In the genomic region with DNA sequence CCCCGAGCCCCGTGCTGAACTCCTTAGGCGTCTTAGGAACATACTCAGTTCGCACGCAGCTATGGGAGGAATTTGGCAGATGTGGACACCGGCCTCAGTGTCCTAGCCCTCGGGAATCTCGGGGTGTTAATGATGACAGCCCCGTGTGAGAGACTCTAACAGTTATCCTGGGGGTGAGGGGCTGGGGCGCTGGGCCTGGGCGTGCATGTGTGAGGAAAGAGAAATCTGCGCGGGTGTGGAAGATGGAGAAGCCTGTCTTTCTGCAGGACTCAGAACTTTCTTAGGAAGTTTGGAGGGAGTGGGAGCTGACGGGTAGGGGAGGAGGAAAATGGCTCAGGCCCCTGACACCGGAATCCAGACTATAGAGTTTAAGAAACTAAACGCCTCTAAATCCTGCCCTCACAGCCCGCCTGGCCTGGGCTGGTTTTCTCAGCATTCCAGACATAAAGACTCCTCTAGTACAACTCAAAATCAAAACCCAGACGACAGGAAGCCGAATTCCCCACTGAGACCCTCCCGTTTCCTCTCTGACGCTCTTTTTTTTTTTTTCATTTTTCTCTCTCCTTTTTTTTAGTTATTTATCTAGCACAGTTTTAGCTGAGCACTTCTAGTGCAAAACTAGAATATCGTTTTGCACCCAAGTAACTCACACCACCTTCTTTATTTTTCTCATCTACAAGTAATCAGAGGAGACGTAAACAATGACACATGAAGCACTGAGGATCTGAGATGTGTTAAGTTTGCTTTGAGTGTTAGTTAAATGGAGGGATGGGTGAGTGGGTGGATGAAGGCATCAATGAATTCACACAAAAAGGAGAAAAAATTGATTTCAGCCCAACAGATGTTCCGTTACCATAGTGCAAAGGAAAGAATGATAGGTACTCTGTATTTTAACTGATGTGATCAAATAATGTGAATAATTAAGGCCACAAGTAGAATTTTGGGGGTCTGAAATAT, we compare ENCODE assay signal across 9 cellular contexts. TPM values are rescaled to one million over a fixed set of nuclear protein-coding genes. Genes with fewer than 3 reads are reported as not detected.
DNase-seq lines count a peak whose midpoint lies in the region; ATAC-seq and TF ChIP-seq lines count a peak whose summit lies in the region.
"Had no signal": no experiment of that assay in that cellular context is flagged by ENCODE, and none has a peak within 500 bp of the region (broad histone marks: within the 10 kb centered on the region; RNA-seq: fewer than 3 reads in every experiment).

No MANE protein-coding gene starts in this region.

- H3K27ac Mint-ChIP-seq in Calu3 (ENCODE audit: unreplicated experiment) (no peak overlapping the region), osteocyte (ENCODE audit: unreplicated experiment) (peak overlapping the region; percentile 86)

- TF ChIP-seq CTCF in Calu3 (IDR thresholded peaks at IDR 0.05; ENCODE audit: unreplicated experiment), result no peak
- TF ChIP-seq CTCF in osteocyte (IDR thresholded peaks at IDR 0.05), result no peak

- DNase-seq in Calu3 (no peak), HuH-7.5 (ENCODE audit: low spot score) (peak; percentile 36), Right ventricle myocardium inferior (ENCODE audit: missing footprints) (no peak), osteocyte (ENCODE audit: extremely low spot score, unreplicated experiment) (peak; percentile 81), NCI-H1694 treated with DMSO at 0.1 percent for 48 hours (lab: John Stamatoyannopoulos, UW) (no peak), GF-D8 (lab: John Stamatoyannopoulos, UW) (no peak), G401 (ENCODE audit: low spot score) (no peak)

- H3K36me3 Mint-ChIP-seq in Calu3 (ENCODE audit: insufficient read depth, unreplicated experiment) (peaks cover 16% of the 10 kb centered on the region), osteocyte (ENCODE audit: unreplicated experiment) (no peaks in the 10 kb centered on the region)

- peaks cover 8% of the 10 kb centered on the region for H3K4me1 Mint-ChIP-seq in Calu3 (ENCODE audit: low read depth, unreplicated experiment)
- H3K4me1 Mint-ChIP-seq in osteocyte (ENCODE audit: unreplicated experiment), result peaks cover 24% of the 10 kb centered on the region

- in situ Hi-C loops in G401 (cut with HindIII; ENCODE audit: low sequenced_read_pairs), result no loop called here

- ATAC-seq in Right ventricle myocardium inferior (peak; percentile 21), HG02870 (IDR thresholded peaks at IDR 0.05; ENCODE audit: unreplicated experiment) (no peak)

- no TSS peak for BruUV-seq in Calu3 (replicated peaks; lab: Mats Ljungman, UMichigan)

- H3K27me3 Mint-ChIP-seq in Calu3 (ENCODE audit: unreplicated experiment) (peaks cover 14% of the 10 kb centered on the region), osteocyte (ENCODE audit: unreplicated experiment) (peaks cover 2% of the 10 kb centered on the region)

- CTCF ChIA-PET in Calu3 (lab: Charles Lee), result interaction anchor here (0.6 to 1.5 kb wide), 4 partner anchors 17 to 155 kb away, joined by 3 to 13 read pairs (median 3); no protein-coding TSS in a partner anchor

- no peaks in the 10 kb centered on the region for H3K9me3 Mint-ChIP-seq in Calu3 (ENCODE audit: low read depth, unreplicated experiment)
- no peaks in the 10 kb centered on the region for H3K9me3 Mint-ChIP-seq in osteocyte (ENCODE audit: unreplicated experiment)

- H3K4me3 Mint-ChIP-seq in Calu3 (ENCODE audit: low read depth, unreplicated experiment) (peak overlapping the region; percentile 68), osteocyte (ENCODE audit: unreplicated experiment) (peak overlapping the region; percentile 31)

- intact Hi-C loops in Calu3 (cut with micrococcal nuclease; ENCODE audit: unreplicated experiment), result no loop called here
- intact Hi-C loops in Right ventricle myocardium inferior (cut with DNase I), result no loop called here

RNA-seq across cellular contexts. Expression of gene HAAO, which starts 1.2 kb away (rescaled TPM):
- total RNA-seq in Calu3 (2022) (1.5 and 2.2 TPM in 2 replicates), Right ventricle myocardium inferior (1.9 TPM), osteocyte (0.73 and 1.1 TPM in 2 replicates)
- not detected in 2 replicates for total RNA-seq in G401 (2014; rRNA removed; shearing (Covaris generic))

RNA-seq across cellular contexts. Expression of gene OXER1, which starts 29.7 kb away (rescaled TPM):
- total RNA-seq in Calu3 (2022), result 0.27 and 0.59 TPM in 2 replicates
- total RNA-seq in Right ventricle myocardium inferior, result 0.43 TPM
- not detected in 2 replicates for total RNA-seq in osteocyte
- total RNA-seq in G401 (2014; rRNA removed; shearing (Covaris generic)), result not detected in 2 replicates
- total RNA-seq: pulmonary artery endothelial cell had no signal

Comparison
In these comparisons a context has a peak if more than half of its experiments do, and no peak if none do; other contexts are left out.
1. DNase-seq: peak in HuH-7.5 (single experiment) and osteocyte (single experiment); none in Calu3 (single experiment), Right ventricle myocardium inferior (single experiment), NCI-H1694 treated with DMSO at 0.1 percent for 48 hours (single experiment), GF-D8 (single experiment) and G401 (single experiment).